Comparison of ENCODE assay signal across 15 cellular contexts in genomic region chr1:225861834-225862580, GRCh38. TPM values are rescaled to one million over a fixed set of nuclear protein-coding genes. Genes with fewer than 3 reads are reported as not detected.
"Had no signal": no experiment of that assay in that cellular context is flagged by ENCODE, and none has a peak within 500 bp of the region (broad histone marks: within the 10 kb centered on the region; RNA-seq: fewer than 3 reads in every experiment).

No MANE protein-coding gene starts in this region.

- H3K36me3 Mint-ChIP-seq: neural progenitor cell had no signal

- H3K9me3 Mint-ChIP-seq: neural progenitor cell had no signal

- H3K27me3 Mint-ChIP-seq: activated CD8-positive, alpha-beta memory T cell treated with anti-CD3 and anti-CD28 coated beads, Interleukin-2, amount 10 ng/mL, durations not matched to agents 7 days and 5 days had no signal

- H3K4me3 Mint-ChIP-seq: activated CD8-positive, alpha-beta memory T cell treated with anti-CD3 and anti-CD28 coated beads, Interleukin-2, amount 10 ng/mL, durations not matched to agents 7 days and 5 days; neural progenitor cell had no signal

- H3K27ac Mint-ChIP-seq: neural progenitor cell had no signal

- ATAC-seq: activated CD8-positive, alpha-beta memory T cell treated with anti-CD3 and anti-CD28 coated beads, Interleukin-2, amount 10 ng/mL, durations not matched to agents 7 days and 5 days; gastroesophageal sphincter had no signal

- H3K27ac ChIP-seq: neural progenitor cell, parathyroid adenoma, suprapubic skin had no signal

- DNase-seq: activated CD4-positive, CD25-positive, alpha-beta regulatory T cell treated with anti-CD3 and anti-CD28 coated beads, Interleukin-2, amount 50 U/mL, for 72 hours; activated CD8-positive, alpha-beta memory T cell treated with anti-CD3 and anti-CD28 coated beads, Interleukin-2, amount 10 ng/mL, durations not matched to agents 7 days and 5 days; activated effector memory CD4-positive, alpha-beta T cell treated with anti-CD3 and anti-CD28 coated beads, Interleukin-2, amount 50 U/mL, for 16 hours; activated T-cell treated with anti-CD3 and anti-CD28 coated beads, Interleukin-2, amount 50 U/mL, for 1 hour; erythroblast; mammary epithelial cell; stimulated activated CD4-positive, alpha-beta T cell treated with anti-CD3 and anti-CD28 coated beads, Interleukin-2, amount 100 ng/mL, for 48 hours; stimulated activated naive CD4-positive, alpha-beta T cell; T1000; upper lobe of left lung had no signal

- H3K4me1 Mint-ChIP-seq: neural progenitor cell had no signal

RNA-seq across cellular contexts. Expression of gene LEFTY1, which starts 26.9 kb away (rescaled TPM):
- total RNA-seq: activated CD8-positive, alpha-beta memory T cell treated with anti-CD3 and anti-CD28 coated beads, Interleukin-2, amount 10 ng/mL, durations not matched to agents 7 days and 5 days; dermis microvascular lymphatic vessel endothelial cell; mammary epithelial cell; suprapubic skin had no signal
- polyA plus RNA-seq: mammary epithelial cell had no signal
